8 cellular contexts compared by ENCODE assay signal in genomic region chr12:46384451-46385301, GRCh38. TPM values are rescaled to one million over a fixed set of nuclear protein-coding genes. Genes with fewer than 3 reads are reported as not detected.
DNase-seq lines count a peak whose midpoint lies in the region; ATAC-seq, FAIRE-seq and TF ChIP-seq lines count a peak whose summit lies in the region.

No MANE protein-coding gene starts in this region.

- H3K27me3 ChIP-seq in HAP-1 (ENCODE audit: low read depth): no peaks in the 10 kb centered on the region

- no peak for TF ChIP-seq CTCF in glutamatergic neuron (IDR thresholded peaks at IDR 0.05; ENCODE audit: partially characterized antibody, unreplicated experiment)

- no peaks in the 10 kb centered on the region for H3K9me3 ChIP-seq in HAP-1

- peak overlapping the region; percentile 90 for H3K4me3 Mint-ChIP-seq in glutamatergic neuron (ENCODE audit: unreplicated experiment)
- H3K4me3 Mint-ChIP-seq in stimulated activated effector memory CD8-positive, alpha-beta T cell treated with anti-CD3 and anti-CD28 coated beads, Interleukin-12 subunit alpha, Interleukin-12 subunit beta, amount 100 ng/mL, for 72 hours: peak overlapping the region; percentile 86

- H3K4me3 ChIP-seq in HAP-1: peak overlapping the region; percentile 66

- no peaks in the 10 kb centered on the region for H3K36me3 Mint-ChIP-seq in glutamatergic neuron (ENCODE audit: unreplicated experiment)
- H3K36me3 Mint-ChIP-seq in stimulated activated effector memory CD8-positive, alpha-beta T cell treated with anti-CD3 and anti-CD28 coated beads, Interleukin-12 subunit alpha, Interleukin-12 subunit beta, amount 100 ng/mL, for 72 hours: peaks cover 16% of the 10 kb centered on the region

- peak; percentile 49 for FAIRE-seq in TTC549 (lab: Jason Lieb, UNC)

- no peaks in the 10 kb centered on the region for H3K36me3 ChIP-seq in HAP-1 (replicated peaks)

- in situ Hi-C loops in HAP-1 (cut with MboI; ENCODE audit: low sequenced_read_pairs): no loop called here

- DNase-seq in HAP-1 (ENCODE audit: low spot score in 2 of 2): no peak
- no peak for DNase-seq in glutamatergic neuron
- DNase-seq in stimulated activated effector memory CD8-positive, alpha-beta T cell treated with anti-CD3 and anti-CD28 coated beads, Interleukin-12 subunit alpha, Interleukin-12 subunit beta, amount 100 ng/mL, for 72 hours (ENCODE audit: low spot score in 2 of 2): no peak
- DNase-seq in NCI-H82 (lab: John Stamatoyannopoulos, UW): no peak
- no peak for DNase-seq in RPMI8226

- peaks cover 7% of the 10 kb centered on the region for H3K27me3 Mint-ChIP-seq in glutamatergic neuron (ENCODE audit: unreplicated experiment)

- H3K4me1 Mint-ChIP-seq in glutamatergic neuron (ENCODE audit: low read depth, unreplicated experiment): peaks cover 28% of the 10 kb centered on the region
- H3K4me1 Mint-ChIP-seq in stimulated activated effector memory CD8-positive, alpha-beta T cell treated with anti-CD3 and anti-CD28 coated beads, Interleukin-12 subunit alpha, Interleukin-12 subunit beta, amount 100 ng/mL, for 72 hours: peaks cover 32% of the 10 kb centered on the region

- peaks cover 19% of the 10 kb centered on the region for H3K4me1 ChIP-seq in HAP-1

- no peak for ATAC-seq in stimulated activated effector memory CD8-positive, alpha-beta T cell treated with anti-CD3 and anti-CD28 coated beads, Interleukin-12 subunit alpha, Interleukin-12 subunit beta, amount 100 ng/mL, for 72 hours
- ATAC-seq in GM18907 (IDR thresholded peaks at IDR 0.05; ENCODE audit: unreplicated experiment): no peak
- no peak for ATAC-seq in GM18867 (IDR thresholded peaks at IDR 0.05; ENCODE audit: unreplicated experiment)

- peak overlapping the region; percentile 81 for H3K27ac Mint-ChIP-seq in glutamatergic neuron (ENCODE audit: unreplicated experiment)
- peak overlapping the region; percentile 97 for H3K27ac Mint-ChIP-seq in stimulated activated effector memory CD8-positive, alpha-beta T cell treated with anti-CD3 and anti-CD28 coated beads, Interleukin-12 subunit alpha, Interleukin-12 subunit beta, amount 100 ng/mL, for 72 hours

- peaks cover 14% of the 10 kb centered on the region for H3K9me3 Mint-ChIP-seq in glutamatergic neuron (ENCODE audit: unreplicated experiment)
- no peaks in the 10 kb centered on the region for H3K9me3 Mint-ChIP-seq in stimulated activated effector memory CD8-positive, alpha-beta T cell treated with anti-CD3 and anti-CD28 coated beads, Interleukin-12 subunit alpha, Interleukin-12 subunit beta, amount 100 ng/mL, for 72 hours

RNA-seq across cellular contexts. Expression of gene SLC38A2, which starts 12.1 kb away (rescaled TPM):
- total RNA-seq in glutamatergic neuron (ENCODE audit: unreplicated experiment): 262 TPM
